ENCODE assay signal across 1 cellular context in genomic region chr11:64183890-64184289, GRCh38.
TF ChIP-seq lines count a peak whose summit lies in the region.

No MANE protein-coding gene starts in this region.

TF ChIP-seq in GM12891, 5 proteins besides CTCF, POLR2A, EP300 and RAD21:
- TF ChIP-seq PAX5 (IDR thresholded peaks at IDR 0.05; ENCODE audit: insufficient read depth, low read length, severe bottlenecking): no peak
- TF ChIP-seq POU2F2 (IDR thresholded peaks at IDR 0.05; ENCODE audit: low read depth, low read length): no peak
- no peak for TF ChIP-seq TAF1 (IDR thresholded peaks at IDR 0.05; ENCODE audit: low read depth, low read length)
- TF ChIP-seq POLR2AphosphoS5 (IDR thresholded peaks at IDR 0.05; ENCODE audit: low read depth, low read length): no peak
- no peak for TF ChIP-seq SPI1 (IDR thresholded peaks at IDR 0.05; ENCODE audit: low read depth, low read length)
